In genomic region chr3:120350431-120350941, GRCh38 we compare ENCODE assay signal across 8 cellular contexts. TPM values are rescaled to one million over a fixed set of nuclear protein-coding genes. Genes with fewer than 3 reads are reported as not detected.
DNase-seq lines count a peak whose midpoint lies in the region; ATAC-seq, FAIRE-seq and TF ChIP-seq lines count a peak whose summit lies in the region.

No MANE protein-coding gene starts in this region.

- no peak overlapping the region for H3K27ac Mint-ChIP-seq in activated naive CD8-positive, alpha-beta T cell

- no peaks in the 10 kb centered on the region for H3K9me3 Mint-ChIP-seq in activated naive CD8-positive, alpha-beta T cell (ENCODE audit: low read depth)

- ATAC-seq in GM19463 (IDR thresholded peaks at IDR 0.05; ENCODE audit: unreplicated experiment), result no peak
- ATAC-seq in HG03520 (IDR thresholded peaks at IDR 0.05; ENCODE audit: unreplicated experiment), result no peak
- no peak for ATAC-seq in stimulated activated naive CD8-positive, alpha-beta T cell treated with anti-CD3 and anti-CD28 coated beads, Interleukin-15, Interleukin-2, amounts not matched to agents 100 U/mL and 50 U/mL, for 24 hours

- peak overlapping the region; percentile 96 for H3K4me3 ChIP-seq in BE2C (ENCODE audit: low read depth, low read length)

- H3K36me3 Mint-ChIP-seq in activated naive CD8-positive, alpha-beta T cell, result peaks cover 11% of the 10 kb centered on the region

- no peak for FAIRE-seq in HTR-8/SVneo (lab: Jason Lieb, UNC)

- H3K27me3 Mint-ChIP-seq in activated naive CD8-positive, alpha-beta T cell, result peaks cover 4% of the 10 kb centered on the region

- no peaks in the 10 kb centered on the region for H3K4me1 ChIP-seq in BE2C

- H3K36me3 ChIP-seq in BE2C, result no peaks in the 10 kb centered on the region; the same call in 1 of the 2 replicates

- peak overlapping the region; percentile 90 for H3K4me3 Mint-ChIP-seq in activated naive CD8-positive, alpha-beta T cell

- peak; percentile 23 for DNase-seq in BE2C
- peak; percentile 53 for DNase-seq in HTR-8/SVneo (ENCODE audit: insufficient read length, low spot score)
- peak; percentile 10 for DNase-seq in iPS-NIHi11 (ENCODE audit: low spot score)
- DNase-seq in superior temporal gyrus (ENCODE audit: extremely low spot score), result peak; percentile 62
- DNase-seq in stimulated activated naive CD8-positive, alpha-beta T cell treated with anti-CD3 and anti-CD28 coated beads, Interleukin-15, Interleukin-2, amounts not matched to agents 100 U/mL and 50 U/mL, for 24 hours, result no peak

- peaks cover 32% of the 10 kb centered on the region for H3K4me1 Mint-ChIP-seq in activated naive CD8-positive, alpha-beta T cell (ENCODE audit: low read depth)

- TF ChIP-seq CTCF in BE2C (IDR thresholded peaks at IDR 0.05; ENCODE audit: low read depth, low read length), result no peak

- no peaks in the 10 kb centered on the region for H3K27me3 ChIP-seq in BE2C

- H3K9me3 ChIP-seq in BE2C, result no peaks in the 10 kb centered on the region

RNA-seq across cellular contexts. Expression of gene LRRC58, which starts 1.3 kb away (rescaled TPM):
- polyA plus RNA-seq in BE2C (2012; ENCODE audit: insufficient read depth, insufficient read length, low read depth), result 13.9 TPM
